In genomic region chr2:167215595-167215994, GRCh38 we compare ENCODE assay signal across 13 cellular contexts.
"Had no signal": no experiment of that assay in that cellular context is flagged by ENCODE, and none has a peak within 500 bp of the region (broad histone marks: within the 10 kb centered on the region; RNA-seq: fewer than 3 reads in every experiment).

No MANE protein-coding gene starts in this region.

- FAIRE-seq: endothelial cell of umbilical vein, islet of Langerhans had no signal

- H3K36me3 ChIP-seq: left ventricle myocardium inferior, vagina had no signal

- ATAC-seq: activated CD4-positive, CD25-positive, alpha-beta regulatory T cell treated with anti-CD3 and anti-CD28 coated beads, Interleukin-2, amount 50 U/mL, for 24 hours had no signal

- H3K4me1 ChIP-seq: vagina had no signal

- DNase-seq: activated naive CD8-positive, alpha-beta T cell treated with anti-CD3 and anti-CD28 coated beads for 36 hours; amygdala; effector CD8-positive, alpha-beta T cell; foreskin fibroblast; left ventricle myocardium inferior; mesenchymal stem cell; stimulated activated CD4-positive, alpha-beta T cell treated with anti-CD3 and anti-CD28 coated beads, Interleukin-12 subunit alpha, Interleukin-12 subunit beta, amount 100 ng/mL, for 4 hours; stimulated activated CD4-positive, alpha-beta T cell treated with anti-CD3 and anti-CD28 coated beads, Interleukin-2, amount 100 ng/mL, for 24 hours; T-helper 9 cell had no signal

- H3K4me3 ChIP-seq: left ventricle myocardium inferior, vagina had no signal

- H3K27ac ChIP-seq: left ventricle myocardium inferior, vagina had no signal

- H3K9me3 ChIP-seq: left ventricle myocardium inferior, vagina had no signal
